Comparison of ENCODE assay signal across 8 cellular contexts in the genomic region with DNA sequence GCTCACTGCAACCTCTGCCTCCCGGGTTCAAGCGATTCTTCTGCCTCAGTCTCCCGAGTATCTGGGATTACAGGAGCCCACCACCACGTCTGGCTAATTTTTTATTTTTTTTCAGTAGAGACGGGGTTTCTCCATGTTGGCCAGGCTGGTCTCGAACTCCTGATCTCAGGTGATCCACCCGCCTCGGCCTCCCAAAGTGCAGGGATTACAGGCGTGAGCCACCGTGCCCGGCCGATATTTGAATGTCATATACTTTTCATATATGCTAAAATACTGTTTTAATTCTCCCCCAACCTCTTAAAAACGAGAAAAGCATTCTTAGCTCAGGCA. TPM values are rescaled to one million over a fixed set of nuclear protein-coding genes. Genes with fewer than 3 reads are reported as not detected.
DNase-seq lines count a peak whose midpoint lies in the region; FAIRE-seq and TF ChIP-seq lines count a peak whose summit lies in the region.
"Not testable (repeated sequence)": the region's sequence is repeated elsewhere in the genome, so short reads cannot be mapped to it uniquely, and the experiment has no call there.

No MANE protein-coding gene starts in this region.

- DNase-seq in adrenal gland; endothelial cell of umbilical vein (ENCODE audit: low read depth, low spot score); keratinocyte (ENCODE audit: low read depth, low spot score): not testable (repeated sequence)

- not testable (repeated sequence) for TF ChIP-seq POLR2A in adrenal gland (IDR thresholded peaks at IDR 0.05); endothelial cell of umbilical vein (IDR thresholded peaks at IDR 0.05; ENCODE audit: low read depth, low read length)

- peak overlapping the region; percentile 87 to 96 (median 91) for H3K9ac ChIP-seq in BLaER1 treated with 17β-estradiol and CSF1 and Interleukin-3, amounts not matched to agents 10 nM and 100 nM
- H3K9ac ChIP-seq in HUES64 (ENCODE audit: low read depth, low read length): not testable (repeated sequence)
- H3K9ac ChIP-seq in endothelial cell of umbilical vein (replicated peaks; ENCODE audit: extremely low read depth, insufficient read depth, low read length) (peak overlapping the region; percentile 85), keratinocyte (ENCODE audit: control insufficient read depth, extremely low read depth, insufficient read depth, low read length) (peak overlapping the region; percentile 84), stomach smooth muscle (ENCODE audit: low read length in 2 of 2) (peak overlapping the region in 1 of 2 donors; percentile 82)

- POLR2A ChIA-PET in endothelial cell of umbilical vein (lab: Charles Lee): not testable (repeated sequence)

- peak overlapping the region; percentile 63 for H3K27ac Mint-ChIP-seq in T-helper 1 cell treated with Interleukin-12 subunit alpha and Interleukin-12 subunit beta and Interleukin-4 antibody, amounts not matched to agents 30 μg/mL and 1 μg/mL, for 36 hours

- H3K4me3 ChIP-seq in BLaER1 treated with 17β-estradiol and CSF1 and Interleukin-3, amounts not matched to agents 10 nM and 100 nM: peak overlapping the region; percentile 65 to 98 (median 72)
- peak overlapping the region; percentile 93 for H3K4me3 ChIP-seq in HUES64 (ENCODE audit: low read length)
- peak overlapping the region in 2 of 4 donors; percentile 69 to 73 for H3K4me3 ChIP-seq in adrenal gland
- H3K4me3 ChIP-seq in endothelial cell of umbilical vein (replicated peaks in 1 of 3; ENCODE audit: insufficient read depth in 1 of 3, low read depth in 1 of 3, low read length in 3 of 3): peak overlapping the region; percentile 70 to 86 (median 83)
- peak overlapping the region; percentile 67 to 84 (median 78) for H3K4me3 ChIP-seq in keratinocyte (ENCODE audit: control insufficient read depth in 2 of 3, extremely low read depth in 1 of 3, insufficient read depth in 2 of 3, low read depth in 1 of 3, low read length in 3 of 3)
- peak overlapping the region; percentile 83 for H3K4me3 ChIP-seq in neuron (ENCODE audit: low read length)
- peak overlapping the region; percentile 73 to 80 for H3K4me3 ChIP-seq in stomach smooth muscle (ENCODE audit: low read length in 2 of 2)

- peaks cover 28 to 64% (median 35%) of the 10 kb centered on the region in 11 experiments for H4K20me1 ChIP-seq in BLaER1 treated with 17β-estradiol and CSF1 and Interleukin-3, amounts not matched to agents 10 nM and 100 nM
- not testable (repeated sequence) for H4K20me1 ChIP-seq in endothelial cell of umbilical vein (replicated peaks; ENCODE audit: control insufficient read depth, extremely low read depth, insufficient read depth, low read length); keratinocyte (ENCODE audit: control insufficient read depth, extremely low read depth, insufficient read depth, low read length)

- peak overlapping the region; percentile 63 for H3K4me3 Mint-ChIP-seq in T-helper 1 cell treated with Interleukin-12 subunit alpha and Interleukin-12 subunit beta and Interleukin-4 antibody, amounts not matched to agents 30 μg/mL and 1 μg/mL, for 36 hours

- dilution Hi-C loops in endothelial cell of umbilical vein (cut with MboI; ENCODE audit: extremely low pct_ligation_motif_present, low sequenced_read_pairs); keratinocyte (cut with MboI; ENCODE audit: extremely low pct_ligation_motif_present, low sequenced_read_pairs): not testable (repeated sequence)

- CTCF ChIA-PET in endothelial cell of umbilical vein (lab: Charles Lee): not testable (repeated sequence)

- H2AFZ ChIP-seq in endothelial cell of umbilical vein (ENCODE audit: low read depth, low read length): peak overlapping the region; percentile 98
- peak overlapping the region; percentile 89 for H2AFZ ChIP-seq in keratinocyte (ENCODE audit: control insufficient read depth, low read length)
- H2AFZ ChIP-seq in neuron (ENCODE audit: low read depth, low read length): peak overlapping the region; percentile 99

- H3K79me2 ChIP-seq in endothelial cell of umbilical vein (ENCODE audit: control insufficient read depth, insufficient read depth, low read length) (peaks cover 34% of the 10 kb centered on the region), keratinocyte (ENCODE audit: control insufficient read depth, insufficient read depth, low read length) (peaks cover 34% of the 10 kb centered on the region)

- peaks cover 0 to 19% (median 14%) of the 10 kb centered on the region in 11 experiments; a peak in 16 of 22 replicates for H3K36me3 ChIP-seq in BLaER1 treated with 17β-estradiol and CSF1 and Interleukin-3, amounts not matched to agents 10 nM and 100 nM
- not testable (repeated sequence) for H3K36me3 ChIP-seq in HUES64 (ENCODE audit: insufficient read depth, low read length); adrenal gland (replicated peaks in 1 of 2); endothelial cell of umbilical vein (ENCODE audit: control insufficient read depth in 2 of 2, extremely low read depth in 1 of 2, insufficient read depth in 2 of 2, low read length in 2 of 2); keratinocyte (ENCODE audit: control insufficient read depth in 2 of 2, extremely low read depth in 1 of 2, insufficient read depth in 2 of 2, low read length in 2 of 2); neuron (ENCODE audit: insufficient read depth, low read length); stomach smooth muscle (ENCODE audit: control insufficient read depth in 2 of 2, insufficient read depth in 2 of 2, low read length in 2 of 2)

- TF ChIP-seq CTCF in adrenal gland (IDR thresholded peaks at IDR 0.05); endothelial cell of umbilical vein (IDR thresholded peaks at IDR 0.05; ENCODE audit: extremely low read depth in 1 of 2, insufficient read depth in 1 of 2, low read depth in 1 of 2, low read length in 2 of 2); keratinocyte (optimal IDR thresholded peaks at IDR 0.05 in 1 of 3, IDR thresholded peaks at IDR 0.05 in 1 of 3, conservative IDR thresholded peaks at IDR 0.05 in 1 of 3; ENCODE audit: extremely low read depth in 1 of 3, insufficient read depth in 2 of 3, low read length in 3 of 3): not testable (repeated sequence)

- H3K36me3 Mint-ChIP-seq in T-helper 1 cell treated with Interleukin-12 subunit alpha and Interleukin-12 subunit beta and Interleukin-4 antibody, amounts not matched to agents 30 μg/mL and 1 μg/mL, for 36 hours (ENCODE audit: low read depth): not testable (repeated sequence)

- WGBS in HUES64: 64% methylated on average over 13 of the region's 13 CpGs
- WGBS in adrenal gland, 4 donors: 52 to 61% (median 57%) methylated on average over 13 of the region's 13 CpGs

- intact Hi-C loops in adrenal gland (cut with DNase I): loop anchor here (10.0 kb wide), 1 partner anchor 62 kb away; the partner anchor contains the start of genes ALG12 (in 2 of the 2) and CRELD2 (in 2 of the 2)
- intact Hi-C loops in endothelial cell of umbilical vein (cut with micrococcal nuclease): loop anchor here (5.0 kb wide), 1 partner anchor 260 kb away; no protein-coding TSS in a partner anchor

- H3K4me2 ChIP-seq in BLaER1 treated with 17β-estradiol and CSF1 and Interleukin-3, amounts not matched to agents 10 nM and 100 nM: peak overlapping the region; percentile 79 to 97 (median 92)
- peak overlapping the region; percentile 97 for H3K4me2 ChIP-seq in endothelial cell of umbilical vein (ENCODE audit: insufficient read depth, low read length)
- peak overlapping the region; percentile 93 for H3K4me2 ChIP-seq in keratinocyte (ENCODE audit: control insufficient read depth, extremely low read depth, insufficient read depth, low read depth, low read length)

- FAIRE-seq in endothelial cell of umbilical vein (lab: Jason Lieb, UNC); keratinocyte (lab: Jason Lieb, UNC): not testable (repeated sequence)

- H3K9me1 ChIP-seq in endothelial cell of umbilical vein (replicated peaks; ENCODE audit: control insufficient read depth, extremely low read depth, insufficient read depth, low read length); keratinocyte (ENCODE audit: control insufficient read depth, extremely low read depth, insufficient read depth, low read length): not testable (repeated sequence)

- peaks cover 39 to 52% (median 46%) of the 10 kb centered on the region in 11 experiments for H3K27me3 ChIP-seq in BLaER1 treated with 17β-estradiol and CSF1 and Interleukin-3, amounts not matched to agents 10 nM and 100 nM
- peaks cover 57% of the 10 kb centered on the region for H3K27me3 ChIP-seq in HUES64 (ENCODE audit: insufficient read depth, low read length)
- peaks cover 21% of the 10 kb centered on the region for H3K27me3 ChIP-seq in adrenal gland
- peaks cover 15 to 28% of the 10 kb centered on the region in 2 experiments for H3K27me3 ChIP-seq in endothelial cell of umbilical vein (ENCODE audit: control insufficient read depth in 2 of 2, insufficient read depth in 2 of 2, low read length in 2 of 2)
- H3K27me3 ChIP-seq in keratinocyte (ENCODE audit: control insufficient read depth, extremely low read depth, insufficient read depth, low read length): peaks cover 33% of the 10 kb centered on the region
- peaks cover 42% of the 10 kb centered on the region for H3K27me3 ChIP-seq in neuron (ENCODE audit: insufficient read depth, low read length)
- peaks cover 18 to 23% of the 10 kb centered on the region in 2 donors for H3K27me3 ChIP-seq in stomach smooth muscle (ENCODE audit: control insufficient read depth in 1 of 2, insufficient read depth in 2 of 2, low read length in 2 of 2)

- H3K9me3 Mint-ChIP-seq in T-helper 1 cell treated with Interleukin-12 subunit alpha and Interleukin-12 subunit beta and Interleukin-4 antibody, amounts not matched to agents 30 μg/mL and 1 μg/mL, for 36 hours: not testable (repeated sequence)

- not testable (repeated sequence) for BruUV-seq in endothelial cell of umbilical vein (replicated peaks; lab: Mats Ljungman, UMichigan)

- not testable (repeated sequence) for H3K9me3 ChIP-seq in BLaER1 treated with 17β-estradiol and CSF1 and Interleukin-3, amounts not matched to agents 10 nM and 100 nM (replicated peaks in 1 of 11); HUES64 (ENCODE audit: insufficient read depth, low read depth, low read length); adrenal gland (replicated peaks in 1 of 3); endothelial cell of umbilical vein (replicated peaks; ENCODE audit: control insufficient read depth, insufficient read depth, low read length); keratinocyte (ENCODE audit: control insufficient read depth, low read depth, low read length); neuron (ENCODE audit: low read length); stomach smooth muscle (ENCODE audit: control insufficient read depth in 2 of 2, low read length in 2 of 2)

- peak overlapping the region; percentile 79 to 99 (median 95); a peak in 21 of 22 replicates for H3K27ac ChIP-seq in BLaER1 treated with 17β-estradiol and CSF1 and Interleukin-3, amounts not matched to agents 10 nM and 100 nM
- not testable (repeated sequence) for H3K27ac ChIP-seq in HUES64 (ENCODE audit: low read depth, low read length); endothelial cell of umbilical vein (ENCODE audit: insufficient read depth, low read depth, low read length)
- H3K27ac ChIP-seq in adrenal gland: peak overlapping the region in 4 of 5 donors; percentile 62 to 96 (median 88)
- H3K27ac ChIP-seq in keratinocyte (ENCODE audit: control insufficient read depth, insufficient read depth, low read length): peak overlapping the region; percentile 80
- peak overlapping the region; percentile 81 for H3K27ac ChIP-seq in stomach smooth muscle (ENCODE audit: low read length)

- H3K27me3 Mint-ChIP-seq in T-helper 1 cell treated with Interleukin-12 subunit alpha and Interleukin-12 subunit beta and Interleukin-4 antibody, amounts not matched to agents 30 μg/mL and 1 μg/mL, for 36 hours (ENCODE audit: low read depth): peaks cover 28% of the 10 kb centered on the region

- peaks cover 35 to 72% (median 63%) of the 10 kb centered on the region in 10 experiments for H3K4me1 ChIP-seq in BLaER1 treated with 17β-estradiol and CSF1 and Interleukin-3, amounts not matched to agents 10 nM and 100 nM
- not testable (repeated sequence) for H3K4me1 ChIP-seq in HUES64 (ENCODE audit: insufficient read depth, low read length)
- H3K4me1 ChIP-seq in adrenal gland (replicated peaks in 1 of 2) (peaks cover 25 to 42% of the 10 kb centered on the region in 2 donors), endothelial cell of umbilical vein (ENCODE audit: control insufficient read depth, extremely low read depth, insufficient read depth, low read length) (peaks cover 22% of the 10 kb centered on the region), keratinocyte (ENCODE audit: control insufficient read depth, extremely low read depth, insufficient read depth, low read length) (peaks cover 13% of the 10 kb centered on the region), neuron (ENCODE audit: insufficient read depth, low read length) (peaks cover 22% of the 10 kb centered on the region), stomach smooth muscle (ENCODE audit: control insufficient read depth, insufficient read depth, low read length) (peaks cover 29% of the 10 kb centered on the region)

- H3K4me1 Mint-ChIP-seq in T-helper 1 cell treated with Interleukin-12 subunit alpha and Interleukin-12 subunit beta and Interleukin-4 antibody, amounts not matched to agents 30 μg/mL and 1 μg/mL, for 36 hours (ENCODE audit: low read depth): peaks cover 34% of the 10 kb centered on the region

RNA-seq across cellular contexts. Expression of gene ZBED4, which starts 1.1 kb away (rescaled TPM):
- 17.0 TPM for polyA plus RNA-seq in HUES64 (2013, experiment 1 of 2)
- polyA plus RNA-seq in HUES64 (2013, experiment 2 of 2): 20.5 TPM
- total RNA-seq in adrenal gland: 1 to 10 TPM; 4.1 to 8.6 (median 6.8) TPM
- 1 to 10 TPM; 2.1 to 5.1 (median 3.0) TPM for polyA plus RNA-seq in adrenal gland
- total RNA-seq in endothelial cell of umbilical vein: 18.2 and 18.6 TPM in 2 replicates
- polyA plus RNA-seq in endothelial cell of umbilical vein: 6.4 and 8.6 TPM in 2 replicates
- 9.1 and 9.3 TPM in 2 replicates for polyA plus RNA-seq in endothelial cell of umbilical vein (2011; cell fraction: cytosol; rRNA removed)
- polyA plus RNA-seq in endothelial cell of umbilical vein (2011; cell fraction: nucleus; rRNA removed): 13.5 and 14.1 TPM in 2 replicates
- 12.3 and 13.1 TPM in 2 replicates for polyA plus RNA-seq in endothelial cell of umbilical vein (2012)
- polyA minus RNA-seq in endothelial cell of umbilical vein: 14.1 TPM in 2 replicates
- 5.0 TPM for polyA minus RNA-seq in endothelial cell of umbilical vein (2011; cell fraction: cytosol; rRNA and poly(A)+ RNA removed)
- 14.1 and 14.9 TPM in 2 replicates for polyA minus RNA-seq in endothelial cell of umbilical vein (2011; cell fraction: nucleus; rRNA and poly(A)+ RNA removed)
- polyA plus RNA-seq in keratinocyte: 4.9 to 8.0 TPM (median 7.1 TPM) in 3 replicates
- polyA plus RNA-seq in keratinocyte (2011; ENCODE audit: low read depth): 7.9 TPM
- polyA plus RNA-seq in keratinocyte (2011; cell fraction: cytosol; rRNA removed): 8.0 and 8.7 TPM in 2 replicates
- polyA plus RNA-seq in keratinocyte (2011; cell fraction: nucleus; rRNA removed): 20.1 and 20.9 TPM in 2 replicates
- polyA plus RNA-seq in keratinocyte (2012; ENCODE audit: low replicate concordance): 8.8 and 12.4 TPM in 2 replicates
- 8.5 to 27.1 TPM (median 10.4 TPM) in 3 replicates for polyA minus RNA-seq in keratinocyte
- 9.8 TPM for polyA minus RNA-seq in keratinocyte (2011; cell fraction: cytosol; rRNA and poly(A)+ RNA removed)
- polyA minus RNA-seq in keratinocyte (2011; cell fraction: nucleus; rRNA and poly(A)+ RNA removed): 15.3 and 23.3 TPM in 2 replicates

RNA-seq across cellular contexts. Expression of gene BRD1, which starts 24.9 kb away (rescaled TPM):
- polyA plus RNA-seq in HUES64 (2013, experiment 1 of 2): 23.3 TPM
- 22.9 TPM for polyA plus RNA-seq in HUES64 (2013, experiment 2 of 2)
- total RNA-seq in adrenal gland: 10 to 100 TPM; 17.8 to 62.4 (median 28.6) TPM
- polyA plus RNA-seq in adrenal gland: 10 to 100 TPM in 2 of 3 donors, 1 to 10 TPM in 1; 9.4 to 29.8 (median 26.9) TPM
- total RNA-seq in endothelial cell of umbilical vein: 38.8 and 41.1 TPM in 2 replicates
- 6.8 and 8.1 TPM in 2 replicates for polyA plus RNA-seq in endothelial cell of umbilical vein
- 6.6 and 7.9 TPM in 2 replicates for polyA plus RNA-seq in endothelial cell of umbilical vein (2011; cell fraction: cytosol; rRNA removed)
- polyA plus RNA-seq in endothelial cell of umbilical vein (2011; cell fraction: nucleus; rRNA removed): 46.2 and 52.9 TPM in 2 replicates
- 12.8 and 14.5 TPM in 2 replicates for polyA plus RNA-seq in endothelial cell of umbilical vein (2012)
- polyA minus RNA-seq in endothelial cell of umbilical vein: 11.1 and 15.7 TPM in 2 replicates
- 6.5 TPM for polyA minus RNA-seq in endothelial cell of umbilical vein (2011; cell fraction: cytosol; rRNA and poly(A)+ RNA removed)
- 31.7 and 42.3 TPM in 2 replicates for polyA minus RNA-seq in endothelial cell of umbilical vein (2011; cell fraction: nucleus; rRNA and poly(A)+ RNA removed)
- polyA plus RNA-seq in keratinocyte: 3.7 to 5.0 TPM (median 4.3 TPM) in 3 replicates
- 20.9 TPM for polyA plus RNA-seq in keratinocyte (2011; ENCODE audit: low read depth)
- 2.8 and 4.2 TPM in 2 replicates for polyA plus RNA-seq in keratinocyte (2011; cell fraction: cytosol; rRNA removed)
- polyA plus RNA-seq in keratinocyte (2011; cell fraction: nucleus; rRNA removed): 19.3 and 21.4 TPM in 2 replicates
- polyA plus RNA-seq in keratinocyte (2012; ENCODE audit: low replicate concordance): 10.8 and 17.3 TPM in 2 replicates
- 5.7 to 10.7 TPM (median 6.1 TPM) in 3 replicates for polyA minus RNA-seq in keratinocyte
- polyA minus RNA-seq in keratinocyte (2011; cell fraction: cytosol; rRNA and poly(A)+ RNA removed): 7.3 TPM
- polyA minus RNA-seq in keratinocyte (2011; cell fraction: nucleus; rRNA and poly(A)+ RNA removed): 17.4 and 19.2 TPM in 2 replicates
